In the genomic region with DNA sequence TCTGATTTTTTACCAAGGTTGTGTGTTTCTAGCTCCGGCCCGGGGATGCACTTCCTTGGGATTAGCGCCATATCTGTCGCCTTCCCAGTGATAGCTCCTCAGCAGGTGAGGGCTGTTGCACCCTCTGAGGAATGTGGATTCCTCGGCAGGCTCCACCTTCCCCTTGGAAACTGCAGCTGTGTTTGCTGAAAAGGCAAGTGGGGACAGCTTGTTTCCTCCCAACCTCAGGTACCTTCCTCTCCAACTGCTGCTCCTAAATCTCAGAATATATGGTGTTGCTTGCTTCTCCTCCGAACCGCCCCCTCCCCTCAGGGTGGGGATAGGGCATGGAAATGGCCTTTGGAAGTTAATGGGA, we compare ENCODE assay signal across 8 cellular contexts. TPM values are rescaled to one million over a fixed set of nuclear protein-coding genes. Genes with fewer than 3 reads are reported as not detected.
DNase-seq lines count a peak whose midpoint lies in the region; ATAC-seq, FAIRE-seq and TF ChIP-seq lines count a peak whose summit lies in the region.

No MANE protein-coding gene starts in this region.

- H3K27ac ChIP-seq in angular gyrus (ENCODE audit: low read depth, low read length) (peak overlapping the region; percentile 43), keratinocyte (ENCODE audit: control insufficient read depth, insufficient read depth, low read length) (no peak overlapping the region), subcutaneous abdominal adipose tissue (ENCODE audit: low read depth, low read length) (no peak overlapping the region)

- H3K4me3 ChIP-seq in keratinocyte (ENCODE audit: control insufficient read depth in 2 of 3, extremely low read depth in 1 of 3, insufficient read depth in 2 of 3, low read depth in 1 of 3, low read length in 3 of 3) (no peak overlapping the region), subcutaneous abdominal adipose tissue (ENCODE audit: low read depth in 1 of 5, low read length in 5 of 5) (peak overlapping the region in 4 of 5 donors; percentile 53 to 94 (median 87))

- no peaks in the 10 kb centered on the region for H3K36me3 ChIP-seq in keratinocyte (ENCODE audit: control insufficient read depth in 2 of 2, extremely low read depth in 1 of 2, insufficient read depth in 2 of 2, low read length in 2 of 2)
- H3K36me3 ChIP-seq in subcutaneous abdominal adipose tissue (ENCODE audit: control insufficient read depth in 5 of 5, insufficient read depth in 5 of 5, low read length in 5 of 5) = no peaks in the 10 kb centered on the region

- H3K4me2 ChIP-seq in keratinocyte (ENCODE audit: control insufficient read depth, extremely low read depth, insufficient read depth, low read depth, low read length) = peak overlapping the region; percentile 66

- dilution Hi-C loops in keratinocyte (cut with MboI; ENCODE audit: extremely low pct_ligation_motif_present, low sequenced_read_pairs) = no loop called here

- no peak for FAIRE-seq in keratinocyte (lab: Jason Lieb, UNC)

- H4K20me1 ChIP-seq in keratinocyte (ENCODE audit: control insufficient read depth, extremely low read depth, insufficient read depth, low read length) = no peaks in the 10 kb centered on the region

- no peaks in the 10 kb centered on the region for H3K9me1 ChIP-seq in keratinocyte (ENCODE audit: control insufficient read depth, extremely low read depth, insufficient read depth, low read length)

- no peak overlapping the region for H3K9ac ChIP-seq in keratinocyte (ENCODE audit: control insufficient read depth, extremely low read depth, insufficient read depth, low read length)
- peak overlapping the region in 1 of 5 donors; percentile 64 for H3K9ac ChIP-seq in subcutaneous abdominal adipose tissue (ENCODE audit: low read length in 5 of 5)

- H3K27me3 ChIP-seq in keratinocyte (ENCODE audit: control insufficient read depth, extremely low read depth, insufficient read depth, low read length) = peaks cover 32% of the 10 kb centered on the region
- H3K27me3 ChIP-seq in subcutaneous abdominal adipose tissue (ENCODE audit: control insufficient read depth in 5 of 5, insufficient read depth in 4 of 5, low read length in 5 of 5) = no peaks in the 10 kb centered on the region

- H3K4me3 Mint-ChIP-seq in activated naive CD4-positive, alpha-beta T cell treated with anti-CD3 and anti-CD28 coated beads, Interleukin-2, amount 10 ng/mL, durations not matched to agents 7 days and 5 days = peak overlapping the region; percentile 69

- CTCF ChIA-PET in activated naive CD4-positive, alpha-beta T cell treated with anti-CD3 and anti-CD28 coated beads, Interleukin-2, amount 10 ng/mL, durations not matched to agents 7 days and 5 days (lab: Charles Lee) = no interaction called here

- no peak for DNase-seq in activated naive CD4-positive, alpha-beta T cell treated with anti-CD3 and anti-CD28 coated beads, Interleukin-2, amount 10 ng/mL, durations not matched to agents 7 days and 5 days
- DNase-seq in activated naive CD4-positive, alpha-beta T cell treated with Interleukin-2 at 50 U/mL for 16 hours = no peak
- DNase-seq in keratinocyte (ENCODE audit: low read depth, low spot score) = no peak

- TF ChIP-seq CTCF in keratinocyte (optimal IDR thresholded peaks at IDR 0.05 in 1 of 3, IDR thresholded peaks at IDR 0.05 in 1 of 3, conservative IDR thresholded peaks at IDR 0.05 in 1 of 3; ENCODE audit: extremely low read depth in 1 of 3, insufficient read depth in 2 of 3, low read length in 3 of 3) = no peak

- H3K4me1 ChIP-seq in keratinocyte (ENCODE audit: control insufficient read depth, extremely low read depth, insufficient read depth, low read length) (peaks cover 6% of the 10 kb centered on the region), subcutaneous abdominal adipose tissue (ENCODE audit: control insufficient read depth in 5 of 5, insufficient read depth in 5 of 5, low read length in 5 of 5) (peaks cover 0 to 25% (median 23%) of the 10 kb centered on the region in 5 donors)

- H3K27ac Mint-ChIP-seq in activated naive CD4-positive, alpha-beta T cell treated with anti-CD3 and anti-CD28 coated beads, Interleukin-2, amount 10 ng/mL, durations not matched to agents 7 days and 5 days = no peak overlapping the region

- peaks cover 20% of the 10 kb centered on the region for H3K4me1 Mint-ChIP-seq in activated naive CD4-positive, alpha-beta T cell treated with anti-CD3 and anti-CD28 coated beads, Interleukin-2, amount 10 ng/mL, durations not matched to agents 7 days and 5 days

- ATAC-seq in GM18517 (IDR thresholded peaks at IDR 0.05; ENCODE audit: unreplicated experiment) (no peak), GM21723 (IDR thresholded peaks at IDR 0.05; ENCODE audit: unreplicated experiment) (no peak), HG02763 (IDR thresholded peaks at IDR 0.05; ENCODE audit: unreplicated experiment) (no peak)

- no peaks in the 10 kb centered on the region for H3K79me2 ChIP-seq in keratinocyte (ENCODE audit: control insufficient read depth, insufficient read depth, low read length)

- H3K9me3 ChIP-seq in keratinocyte (ENCODE audit: control insufficient read depth, low read depth, low read length) = no peaks in the 10 kb centered on the region
- H3K9me3 ChIP-seq in subcutaneous abdominal adipose tissue (ENCODE audit: control insufficient read depth in 5 of 5, low read length in 5 of 5) = no peaks in the 10 kb centered on the region

- no peaks in the 10 kb centered on the region for H3K36me3 Mint-ChIP-seq in activated naive CD4-positive, alpha-beta T cell treated with anti-CD3 and anti-CD28 coated beads, Interleukin-2, amount 10 ng/mL, durations not matched to agents 7 days and 5 days

- H3K9me3 Mint-ChIP-seq in activated naive CD4-positive, alpha-beta T cell treated with anti-CD3 and anti-CD28 coated beads, Interleukin-2, amount 10 ng/mL, durations not matched to agents 7 days and 5 days = no peaks in the 10 kb centered on the region

- H3K27me3 Mint-ChIP-seq in activated naive CD4-positive, alpha-beta T cell treated with anti-CD3 and anti-CD28 coated beads, Interleukin-2, amount 10 ng/mL, durations not matched to agents 7 days and 5 days = peaks cover 68% of the 10 kb centered on the region

- H2AFZ ChIP-seq in keratinocyte (ENCODE audit: control insufficient read depth, low read length) = no peak overlapping the region

RNA-seq across cellular contexts. Expression of gene SLC1A1, which starts 1.3 kb away (rescaled TPM):
- polyA plus RNA-seq in keratinocyte = 0.06 to 0.77 TPM (median 0.20 TPM) in 3 replicates
- polyA plus RNA-seq in keratinocyte (2011; ENCODE audit: low read depth) = not detected
- polyA plus RNA-seq in keratinocyte (2011; cell fraction: cytosol; rRNA removed) = 0.13 and 0.15 TPM in 2 replicates
- polyA plus RNA-seq in keratinocyte (2011; cell fraction: nucleus; rRNA removed) = 0.60 and 0.67 TPM in 2 replicates
- polyA plus RNA-seq in keratinocyte (2012; ENCODE audit: low replicate concordance) = 0.17 and 0.42 TPM in 2 replicates
- 0.19 to 0.46 TPM in 2 of 3 replicates, not detected in the other for polyA minus RNA-seq in keratinocyte
- polyA minus RNA-seq in keratinocyte (2011; cell fraction: cytosol; rRNA and poly(A)+ RNA removed) = 0.58 TPM
- polyA minus RNA-seq in keratinocyte (2011; cell fraction: nucleus; rRNA and poly(A)+ RNA removed) = 1.1 and 1.2 TPM in 2 replicates

Comparison
In these comparisons a context has a peak if more than half of its experiments do, and no peak if none do; other contexts are left out.
1. H3K4me3 ChIP-seq: peak in subcutaneous abdominal adipose tissue (4 of 5); none in keratinocyte (0 of 3).